In genomic region chr16:31880322-31880979, GRCh38 we compare ENCODE assay signal across 8 cellular contexts. TPM values are rescaled to one million over a fixed set of nuclear protein-coding genes. Genes with fewer than 3 reads are reported as not detected.
DNase-seq lines count a peak whose midpoint lies in the region; ATAC-seq, FAIRE-seq and TF ChIP-seq lines count a peak whose summit lies in the region.

No MANE protein-coding gene starts in this region.

- no peaks in the 10 kb centered on the region for H3K27me3 ChIP-seq in K562 (ENCODE audit: control insufficient read depth in 2 of 2, insufficient read depth in 2 of 2, low read length in 2 of 2)
- no peaks in the 10 kb centered on the region for H3K27me3 ChIP-seq in HepG2 (ENCODE audit: control insufficient read depth in 1 of 2, insufficient read depth in 2 of 2, low read length in 2 of 2)
- H3K27me3 ChIP-seq in upper lobe of left lung = no peaks in the 10 kb centered on the region

- H3K9ac ChIP-seq in K562 (ENCODE audit: insufficient read depth in 1 of 2, low read depth in 2 of 2, low read length in 2 of 2) (peak overlapping the region; percentile 32 to 70; a peak in 3 of 4 replicates), HepG2 (ENCODE audit: insufficient read depth, low read depth, low read length) (no peak overlapping the region)

- peak; percentile 95 for FAIRE-seq in K562 (lab: Jason Lieb, UNC)
- FAIRE-seq in HepG2 (lab: Jason Lieb, UNC) = no peak

- in situ Hi-C loops in K562 (cut with MboI) (no loop called here), HepG2 (cut with HindIII; ENCODE audit: extremely low pct_ligation_motif_present, low pct_unique_long_range_greater_than_20kb) (no loop called here)

- H3K27ac ChIP-seq in K562 (ENCODE audit: extremely low read depth, low read depth, low read length) (peak overlapping the region; percentile 94), HepG2 (ENCODE audit: extremely low read length, insufficient read depth, low read length) (peak overlapping the region; percentile 39), upper lobe of left lung (peak overlapping the region; percentile 36 to 74 (median 72))

- BruUV-seq in K562 (replicated peaks; lab: Mats Ljungman, UMichigan) = no TSS peak
- BruUV-seq in HepG2 (replicated peaks; lab: Mats Ljungman, UMichigan) = no TSS peak

- H4K20me1 ChIP-seq in K562 (replicated peaks; ENCODE audit: control insufficient read depth, insufficient read depth, low read length) (peaks cover 21% of the 10 kb centered on the region), HepG2 (ENCODE audit: insufficient read depth, low read length) (peaks cover 3% of the 10 kb centered on the region; the same call in 1 of the 2 replicates)

- peaks cover 94% of the 10 kb centered on the region for H3K36me3 ChIP-seq in K562 (ENCODE audit: control insufficient read depth, insufficient read depth, low read length)
- peaks cover 3 to 21% of the 10 kb centered on the region in 2 experiments; a peak in 4 of 5 replicates for H3K36me3 ChIP-seq in HepG2 (replicated peaks in 1 of 2; ENCODE audit: control insufficient read depth in 1 of 2, insufficient read depth in 2 of 2, low read length in 2 of 2)
- peaks cover 6 to 20% (median 10%) of the 10 kb centered on the region in 4 donors for H3K36me3 ChIP-seq in upper lobe of left lung

- WGBS in K562 (ENCODE audit: insufficient coverage, low coverage, missing lambda C conversion rate) = 13% methylated on average over 3 of the region's 3 CpGs
- WGBS in HepG2 (ENCODE audit: low lambda C conversion rate) = 86% methylated on average over 3 of the region's 3 CpGs
- WGBS in upper lobe of left lung, 2 donors = 32% methylated on average over 3 of the region's 3 CpGs

- no peaks in the 10 kb centered on the region for H3K9me1 ChIP-seq in K562 (ENCODE audit: control insufficient read depth, insufficient read depth, low read length)

- TF ChIP-seq RAD21 in K562 (CRISPR knock-in tag; conservative IDR thresholded peaks at IDR 0.05 in 1 of 2, IDR thresholded peaks at IDR 0.05 in 1 of 2) (no peak), HepG2 (CRISPR knock-in tag; IDR thresholded peaks at IDR 0.05) (no peak)

- H3K4me1 ChIP-seq in K562 (replicated peaks in 1 of 2; ENCODE audit: control insufficient read depth in 2 of 2, insufficient read depth in 2 of 2, low read length in 2 of 2) (peaks cover 13 to 64% of the 10 kb centered on the region in 2 experiments; a peak in 4 of 5 replicates), HepG2 (ENCODE audit: insufficient read depth, low read length) (peaks cover 73% of the 10 kb centered on the region), upper lobe of left lung (peaks cover 34 to 60% (median 46%) of the 10 kb centered on the region in 4 donors)

- intact Hi-C loops in K562 (cut with micrococcal nuclease) = no loop called here
- intact Hi-C loops in HepG2 (cut with micrococcal nuclease; ENCODE audit: unreplicated experiment) = no loop called here

- CTCF ChIA-PET in K562 (lab: Yijun Ruan, JAX; ENCODE audit: low intra/inter-chr PET ratio) = no interaction called here
- CTCF ChIA-PET in HepG2 (lab: Yijun Ruan, JAX; ENCODE audit: low intra/inter-chr PET ratio, low total read pairs) = no interaction called here

- H2AFZ ChIP-seq in K562 (ENCODE audit: low read depth, low read length) = no peak overlapping the region
- no peak overlapping the region for H2AFZ ChIP-seq in HepG2 (ENCODE audit: low read length)

- POLR2A ChIA-PET in K562 (lab: Yijun Ruan, JAX) (interaction anchor here (0.6 to 1.3 kb wide), 4 partner anchors 10 to 489 kb away, joined by 3 to 5 read pairs (median 3); no protein-coding TSS in a partner anchor), HepG2 (lab: Yijun Ruan, JAX) (no interaction called here)

- TF ChIP-seq POLR2A in K562 (conservative IDR thresholded peaks at IDR 0.05) (peak; percentile 67), HepG2 (IDR thresholded peaks at IDR 0.05; ENCODE audit: insufficient read depth in 1 of 2, low read depth in 2 of 2, low read length in 2 of 2) (no peak), upper lobe of left lung (IDR thresholded peaks at IDR 0.05) (peak in 1 of 4 donors; percentile 18)

- peak; percentile 9 to 25 (median 19); a peak in 2 of 6 replicates for TF ChIP-seq CTCF in K562 (IDR thresholded peaks at IDR 0.05 in 2 of 3, conservative IDR thresholded peaks at IDR 0.05 in 1 of 3; ENCODE audit: insufficient read depth in 2 of 3, low read depth in 1 of 3, low read length in 3 of 3)
- no peak for TF ChIP-seq CTCF in HepG2 (CRISPR knock-in tag; IDR thresholded peaks at IDR 0.05)
- no peak for TF ChIP-seq CTCF in upper lobe of left lung (IDR thresholded peaks at IDR 0.05)

- H3K9me3 ChIP-seq in K562 (replicated peaks; ENCODE audit: control insufficient read depth, insufficient read depth, low read depth, low read length) = peaks cover 14% of the 10 kb centered on the region
- H3K9me3 ChIP-seq in HepG2 (ENCODE audit: low read length) = no peaks in the 10 kb centered on the region
- H3K9me3 ChIP-seq in upper lobe of left lung = no peaks in the 10 kb centered on the region

- DNase-seq in AG08395 (ENCODE audit: low spot score) (peak; percentile 61), NCI-H226 (peak; percentile 70), K562 (ENCODE audit: extremely low read depth in 1 of 4, low spot score in 3 of 4) (peak; percentile 44 to 91 (median 68)), HepG2 (ENCODE audit: low spot score) (no peak), upper lobe of left lung (peak in 1 of 2 donors; percentile 50), NCI-H446 (lab: John Stamatoyannopoulos, UW) (no peak)

- no peak overlapping the region for H3K4me3 ChIP-seq in K562
- H3K4me3 ChIP-seq in HepG2 (replicated peaks in 1 of 3; ENCODE audit: insufficient read depth in 1 of 3, low read depth in 2 of 3, low read length in 3 of 3) = no peak overlapping the region; a peak in 1 of 6 replicates
- no peak overlapping the region for H3K4me3 ChIP-seq in upper lobe of left lung

- H3K79me2 ChIP-seq in K562 (ENCODE audit: control insufficient read depth, insufficient read depth, low read length) = peaks cover 100% of the 10 kb centered on the region
- peaks cover 88% of the 10 kb centered on the region for H3K79me2 ChIP-seq in HepG2 (ENCODE audit: insufficient read depth, low read length)

- TF ChIP-seq EP300 in K562 (IDR thresholded peaks at IDR 0.05; ENCODE audit: low read length) (peak; percentile 68), HepG2 (IDR thresholded peaks at IDR 0.05; ENCODE audit: low read depth in 2 of 2, low read length in 2 of 2) (no peak), HepG2 (CRISPR knock-in tag; IDR thresholded peaks at IDR 0.05; ENCODE audit: borderline replicate concordance) (no peak), upper lobe of left lung (IDR thresholded peaks at IDR 0.05) (no peak)

- H3K4me2 ChIP-seq in K562 (ENCODE audit: insufficient read depth, low read length) = peak overlapping the region; percentile 79
- peak overlapping the region; percentile 55 for H3K4me2 ChIP-seq in HepG2 (ENCODE audit: low read depth, low read length)

- ATAC-seq in GM21360 (IDR thresholded peaks at IDR 0.05; ENCODE audit: unreplicated experiment) = peak; percentile 49
- peak; percentile 95 for ATAC-seq in K562
- ATAC-seq in HepG2 = peak; percentile 16
- peak; percentile 80 to 85 for ATAC-seq in upper lobe of left lung (ENCODE audit: low FRiP score in 2 of 2)
- ATAC-seq in HG02763 (IDR thresholded peaks at IDR 0.05; ENCODE audit: unreplicated experiment) = no peak

RNA-seq across cellular contexts. Expression of gene ZNF267, which starts 6.8 kb away (rescaled TPM):
- 24.7 and 44.0 TPM in 2 replicates for total RNA-seq in K562 (2011; cell fraction: chromatin; rRNA removed; ENCODE audit: low replicate concordance)
- 17.0 and 25.0 TPM in 2 replicates for total RNA-seq in K562 (2011; cell fraction: nucleolus; rRNA removed)
- 25.1 and 28.1 TPM in 2 replicates for total RNA-seq in K562 (2011; cell fraction: nucleoplasm; rRNA removed)
- total RNA-seq in K562 (2014; rRNA removed) (14.2 and 18.2 TPM in 2 replicates), K562 (2014; rRNA removed; fragmentation: Illumina TruSeq; extraction: Trizol) (34.5 and 40.8 TPM in 2 replicates), K562 (2015; rRNA removed; fragmentation: Illumina TruSeq; extraction: Trizol) (35.1 and 38.8 TPM in 2 replicates), K562 (2021) (24.6 and 29.1 TPM in 2 replicates), HepG2 (2016; rRNA removed; fragmentation: Illumina TruSeq; extraction: Trizol) (30.0 and 42.4 TPM in 2 replicates), upper lobe of left lung (10 to 100 TPM in 5 of 6 donors, 1 to 10 TPM in 1; 7.5 to 38.8 (median 16.8) TPM)
- polyA plus RNA-seq in K562 (2011; rRNA removed) (16.0 and 21.4 TPM in 2 replicates), K562 (2014; fragmentation: Illumina TruSeq; extraction: Trizol) (19.2 and 21.5 TPM in 2 replicates), K562 (2014; fragmentation: Nextera tagmentation; extraction: Ambion mirVana) (10 to 100 TPM; 18.1 to 22.2 TPM), K562 (2014; rRNA removed) (13.0 and 14.6 TPM in 2 replicates), HepG2 (2011; rRNA removed) (3.0 and 3.1 TPM in 2 replicates)
- polyA plus RNA-seq in K562 (2011; cell fraction: cytosol; rRNA removed) = 3.5 and 6.0 TPM in 2 replicates
- 9.2 and 12.6 TPM in 2 replicates for polyA plus RNA-seq in K562 (2011; cell fraction: nucleus; rRNA removed)
- 12.6 and 14.4 TPM in 2 replicates for polyA plus RNA-seq in K562 (2012)
- polyA minus RNA-seq in K562 (2011; rRNA and poly(A)+ RNA removed) = 43.3 and 47.1 TPM in 2 replicates
- 12.4 and 13.0 TPM in 2 replicates for polyA minus RNA-seq in K562 (2011; cell fraction: cytosol; rRNA and poly(A)+ RNA removed)
- 33.3 and 40.5 TPM in 2 replicates for polyA minus RNA-seq in K562 (2011; cell fraction: nucleus; rRNA and poly(A)+ RNA removed)
- total RNA-seq in HepG2 (2016; cell fraction: cytosol; rRNA removed; fragmentation: Illumina TruSeq; extraction: Trizol; ENCODE audit: low read depth) = 4.5 and 5.7 TPM in 2 replicates
- total RNA-seq in HepG2 (2016; cell fraction: insoluble cytoplasmic fraction; rRNA removed; fragmentation: Illumina TruSeq; extraction: Trizol) = 30.7 and 43.3 TPM in 2 replicates
- 13.3 and 16.9 TPM in 2 replicates for total RNA-seq in HepG2 (2016; cell fraction: membrane; rRNA removed; fragmentation: Illumina TruSeq; extraction: Trizol)
- total RNA-seq in HepG2 (2016; cell fraction: nucleus; rRNA removed; fragmentation: Illumina TruSeq; extraction: Trizol) = 42.2 and 42.5 TPM in 2 replicates
- polyA plus RNA-seq in HepG2 (2011; cell fraction: cytosol; rRNA removed) = 1.4 and 2.0 TPM in 2 replicates
- 3.2 and 3.3 TPM in 2 replicates for polyA plus RNA-seq in HepG2 (2011; cell fraction: nucleus; rRNA removed)
- polyA plus RNA-seq in HepG2 (2012) = 6.3 and 7.1 TPM in 2 replicates
- 1.0 and 1.2 TPM in 2 replicates for polyA plus RNA-seq in HepG2 (2016; cell fraction: cytosol; fragmentation: Illumina TruSeq; extraction: Trizol; ENCODE audit: low read depth)
- 22.9 and 26.2 TPM in 2 replicates for polyA plus RNA-seq in HepG2 (2016; cell fraction: insoluble cytoplasmic fraction; fragmentation: Illumina TruSeq; extraction: Trizol; ENCODE audit: low read depth)
- polyA plus RNA-seq in HepG2 (2016; cell fraction: membrane; fragmentation: Illumina TruSeq; extraction: Trizol; ENCODE audit: low read depth) = 3.2 and 3.4 TPM in 2 replicates
- polyA plus RNA-seq in HepG2 (2016; cell fraction: nucleus; fragmentation: Illumina TruSeq; extraction: Trizol; ENCODE audit: insufficient read depth, low read depth) = 15.0 and 18.6 TPM in 2 replicates
- polyA minus RNA-seq in HepG2 (2011; rRNA and poly(A)+ RNA removed; ENCODE audit: low replicate concordance) = 6.5 and 9.1 TPM in 2 replicates
- polyA minus RNA-seq in HepG2 (2011; cell fraction: cytosol; rRNA and poly(A)+ RNA removed) = 6.2 and 8.1 TPM in 2 replicates
- polyA minus RNA-seq in HepG2 (2011; cell fraction: nucleus; rRNA and poly(A)+ RNA removed) = 40.3 and 44.5 TPM in 2 replicates

Comparison
In these comparisons a context has a peak if more than half of its experiments do, and no peak if none do; other contexts are left out.
1. DNase-seq: peak in AG08395 (single experiment), NCI-H226 (single experiment) and K562 (4 of 4); none in HepG2 (single experiment) and NCI-H446 (0 of 2).
2. H3K27ac ChIP-seq: peak in every context shown above with its lines; median percentile 94 in K562; 72 in upper lobe of left lung; 39 in HepG2.
3. CTCF ChIP-seq: peak in K562 (3 of 3); none in HepG2 (single experiment) and upper lobe of left lung (0 of 6).